1 cellular context compared by ENCODE assay signal in genomic region chr10:6030217-6030616, GRCh38.
TF ChIP-seq lines count a peak whose summit lies in the region.

No MANE protein-coding gene starts in this region.

TF ChIP-seq in K562, 482 proteins besides CTCF, POLR2A, EP300 and RAD21:
- peak; percentile 81 for TF ChIP-seq TRIM28 (IDR thresholded peaks at IDR 0.05)
- peak; percentile 63 to 79 for TF ChIP-seq TRIM24 (IDR thresholded peaks at IDR 0.05)
- no peak for TF ChIP-seq ZNF431 (CRISPR knock-in tag; IDR thresholded peaks at IDR 0.05)
- peak; percentile 77; the same call in 1 of the 2 replicates for TF ChIP-seq CBX5 (IDR thresholded peaks at IDR 0.05; ENCODE audit: borderline replicate concordance, low read depth)
- peak in 1 of 2 experiments; percentile 87; a peak in 2 of 3 replicates for TF ChIP-seq CBX3 (IDR thresholded peaks at IDR 0.05; ENCODE audit: borderline replicate concordance in 1 of 2, low read length in 2 of 2)
- TF ChIP-seq ZNF280A (IDR thresholded peaks at IDR 0.05; ENCODE audit: low read depth, partially characterized antibody): peak; percentile 79
- no peak for TF ChIP-seq GABPB2 (CRISPR knock-in tag; conservative IDR thresholded peaks at IDR 0.05)
- peak; percentile 27; the same call in 1 of the 2 replicates for TF ChIP-seq MYBL2 (IDR thresholded peaks at IDR 0.05; ENCODE audit: low read depth)
- TF ChIP-seq MYBL2 (CRISPR knock-in tag; IDR thresholded peaks at IDR 0.05; ENCODE audit: borderline replicate concordance): no peak
